Comparison of ENCODE assay signal across 8 cellular contexts in the genomic region with DNA sequence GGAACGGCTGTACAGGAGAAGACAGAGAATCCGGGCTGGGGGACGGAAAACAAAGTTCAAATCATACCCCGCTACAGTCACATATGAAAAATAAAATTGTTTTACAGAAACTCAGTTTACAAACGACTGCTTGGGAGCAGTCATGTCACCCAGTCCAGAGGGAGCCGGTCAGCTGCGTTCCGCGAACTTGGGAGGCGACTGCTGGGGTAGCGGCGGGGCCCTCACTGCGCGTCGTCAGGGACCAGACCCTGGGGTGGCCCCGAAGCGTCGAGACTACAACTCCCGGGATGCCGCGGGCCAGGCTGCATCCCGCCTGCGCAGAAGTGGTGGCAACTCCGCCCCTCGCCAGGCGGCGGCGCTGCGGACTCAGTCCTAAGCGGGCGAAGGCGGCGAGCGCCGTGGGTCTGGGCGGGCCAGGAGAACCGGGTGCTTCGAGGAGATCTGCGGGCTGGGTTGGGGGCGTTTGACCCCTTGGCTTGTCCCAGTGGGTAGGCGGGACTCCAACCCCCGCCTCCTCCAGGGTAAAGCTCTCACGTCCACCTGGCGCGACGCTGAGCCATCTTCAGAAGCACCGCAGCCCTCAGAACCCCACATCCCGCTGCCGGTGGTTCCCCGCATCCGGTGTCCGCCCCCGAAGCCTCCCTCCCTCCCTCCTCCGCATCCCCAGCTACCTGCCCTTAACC. TPM values are rescaled to one million over a fixed set of nuclear protein-coding genes. Genes with fewer than 3 reads are reported as not detected.
A peak's percentile ranks its signal among the peaks of the same experiment; 100 is the strongest.
DNase-seq lines count a peak whose midpoint lies in the region; ATAC-seq, FAIRE-seq and TF ChIP-seq lines count a peak whose summit lies in the region.

No MANE protein-coding gene starts in this region.

- peak; percentile 79 for ATAC-seq in GM19025 (IDR thresholded peaks at IDR 0.05; ENCODE audit: low read depth, unreplicated experiment)
- ATAC-seq in HG03196 (IDR thresholded peaks at IDR 0.05; ENCODE audit: unreplicated experiment), result peak; percentile 82

- H3K4me1 ChIP-seq in kidney (ENCODE audit: control insufficient read depth in 1 of 2, insufficient read depth in 1 of 2, low read depth in 1 of 2, low read length in 2 of 2), result peaks cover 0 to 3% of the 10 kb centered on the region in 2 donors

- no peaks in the 10 kb centered on the region for H3K9me3 ChIP-seq in kidney (ENCODE audit: control insufficient read depth in 1 of 2, low read length in 2 of 2)

- no peak for FAIRE-seq in kidney (lab: Jason Lieb, UNC)

- peak overlapping the region; percentile 68 to 83 for H3K9ac ChIP-seq in kidney (ENCODE audit: low read length in 2 of 2)

- no peaks in the 10 kb centered on the region for H3K36me3 ChIP-seq in kidney (ENCODE audit: control insufficient read depth in 1 of 2, insufficient read depth in 2 of 2, low read length in 2 of 2)

- TF ChIP-seq CTCF in kidney (IDR thresholded peaks at IDR 0.05; ENCODE audit: borderline replicate concordance, extremely low read depth, insufficient read depth), result peak; percentile 98

- H3K27ac ChIP-seq in kidney (ENCODE audit: low read depth in 2 of 2, low read length in 2 of 2), result peak overlapping the region; percentile 88

- intact Hi-C loops in kidney (cut with DNase I), result no loop called here

- DNase-seq in AML-193 (lab: John Stamatoyannopoulos, UW), result peak; percentile 74 to 81
- DNase-seq in NCI-H226, result peak; percentile 57
- peak; percentile 79 to 87 (median 84) for DNase-seq in activated CD4-positive, CD25-positive, alpha-beta regulatory T cell (lab: John Stamatoyannopoulos, UW)
- peak; percentile 90 for DNase-seq in central memory CD4-positive, alpha-beta T cell
- peak; percentile 97 for DNase-seq in kidney
- DNase-seq in stimulated activated CD4-positive, alpha-beta T cell treated with anti-CD3 and anti-CD28 coated beads, Interleukin-15, amount 100 ng/mL, for 1 hour (ENCODE audit: low read depth in 1 of 2, low spot score in 1 of 2), result peak; percentile 84 to 88

- peak overlapping the region; percentile 84 to 97 for H3K4me3 ChIP-seq in kidney (ENCODE audit: low read length in 2 of 2)

RNA-seq across cellular contexts. Expression of gene SIT1, which starts 4.0 kb away (rescaled TPM):
- total RNA-seq in kidney, result 3.1 TPM
- 0.32 TPM for polyA plus RNA-seq in kidney (ENCODE audit: insufficient read depth, low read depth, low replicate concordance)

RNA-seq across cellular contexts. Expression of gene RMRP, which starts 11.1 kb away (rescaled TPM):
- 36,256 TPM for total RNA-seq in kidney
- not detected for polyA plus RNA-seq in kidney (ENCODE audit: insufficient read depth, low read depth, low replicate concordance)

RNA-seq across cellular contexts. Expression of gene CCDC107, which starts 11.4 kb away (rescaled TPM):
- total RNA-seq in kidney, result 26.8 TPM
- 52.3 TPM for polyA plus RNA-seq in kidney (ENCODE audit: insufficient read depth, low read depth, low replicate concordance)

RNA-seq across cellular contexts. Expression of gene ARHGEF39, which starts 18.3 kb away (rescaled TPM):
- total RNA-seq in kidney, result 0.72 TPM
- polyA plus RNA-seq in kidney (ENCODE audit: insufficient read depth, low read depth, low replicate concordance), result 0.17 TPM

RNA-seq across cellular contexts. Expression of gene CA9, which starts 27.0 kb away (rescaled TPM):
- total RNA-seq in kidney, result 0.85 TPM
- 0.67 TPM for polyA plus RNA-seq in kidney (ENCODE audit: insufficient read depth, low read depth, low replicate concordance)

Comparison
In these comparisons a context has a peak if more than half of its experiments do, and no peak if none do; other contexts are left out.
1. Peak in every context shown above with its lines: DNase-seq, ATAC-seq, H3K4me3 ChIP-seq and H3K27ac ChIP-seq.